In the genomic region with DNA sequence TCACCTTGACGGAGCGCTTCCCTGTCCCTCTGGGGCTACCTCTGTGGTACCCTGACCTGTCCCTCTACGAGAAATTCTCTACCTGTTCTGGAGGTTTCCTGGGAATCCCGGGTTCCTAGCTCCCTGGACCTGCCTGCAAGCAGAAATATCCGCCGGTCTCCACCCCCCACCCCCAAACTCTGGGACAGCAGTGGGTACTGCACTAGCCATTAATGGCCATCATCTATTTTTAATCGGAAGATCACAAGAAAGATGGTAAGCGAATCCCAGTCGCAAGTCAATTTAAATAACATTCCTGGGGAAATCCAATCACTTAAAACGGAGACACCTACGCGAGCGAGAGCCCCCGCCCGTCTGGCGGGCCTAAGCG, we compare ENCODE assay signal across 9 cellular contexts. TPM values are rescaled to one million over a fixed set of nuclear protein-coding genes. Genes with fewer than 3 reads are reported as not detected.
DNase-seq lines count a peak whose midpoint lies in the region; ATAC-seq, FAIRE-seq and TF ChIP-seq lines count a peak whose summit lies in the region.
"Had no signal": no experiment of that assay in that cellular context is flagged by ENCODE, and none has a peak within 500 bp of the region (broad histone marks: within the 10 kb centered on the region; RNA-seq: fewer than 3 reads in every experiment).

No MANE protein-coding gene starts in this region.

- no peaks in the 10 kb centered on the region for H3K9me3 ChIP-seq in CD4-positive, CD25-positive, alpha-beta regulatory T cell (ENCODE audit: control insufficient read depth in 2 of 2, low read length in 2 of 2)
- H3K9me3 ChIP-seq in MM.1S (replicated peaks; ENCODE audit: insufficient read depth, low read length) (no peaks in the 10 kb centered on the region), H1 (ENCODE audit: insufficient read depth in 2 of 2, low read depth in 1 of 2, low read length in 1 of 2) (no peaks in the 10 kb centered on the region), mucosa of descending colon (no peaks in the 10 kb centered on the region)

- FAIRE-seq in H1 (lab: Jason Lieb, UNC): no peak

- H4K20me1 ChIP-seq in MM.1S (ENCODE audit: insufficient read depth, low read length) (no peaks in the 10 kb centered on the region), H1 (replicated peaks in 1 of 2; ENCODE audit: control insufficient read depth in 1 of 2, insufficient read depth in 2 of 2, low read length in 2 of 2) (no peaks in the 10 kb centered on the region)

- no peak for DNase-seq in CD4-positive, CD25-positive, alpha-beta regulatory T cell
- DNase-seq in MM.1S: no peak
- peak in 1 of 2 experiments; percentile 55 for DNase-seq in H1 (ENCODE audit: low read depth in 1 of 2, low spot score in 2 of 2)
- DNase-seq in occipital lobe (lab: John Stamatoyannopoulos, UW): peak; percentile 42
- no peak for DNase-seq in mucosa of descending colon
- no peak for DNase-seq in GF-D8 (lab: John Stamatoyannopoulos, UW)
- DNase-seq in NCI-H345 treated with DMSO at 0.1 percent for 48 hours (lab: John Stamatoyannopoulos, UW; ENCODE audit: unreplicated experiment): no peak

- TF ChIP-seq RAD21 in H1 (IDR thresholded peaks at IDR 0.05 in 1 of 2, conservative IDR thresholded peaks at IDR 0.05 in 1 of 2; ENCODE audit: low read depth in 2 of 2, low read length in 2 of 2): no peak

- H4K91ac ChIP-seq in H1 (replicated peaks; ENCODE audit: insufficient read length, low read length): no peak overlapping the region

- H3K79me2 ChIP-seq in MM.1S (ENCODE audit: low read length) (no peaks in the 10 kb centered on the region), H1 (ENCODE audit: control insufficient read depth in 1 of 2, insufficient read depth in 2 of 2, low read length in 2 of 2) (no peaks in the 10 kb centered on the region)

- peak overlapping the region; percentile 61 to 82 (median 73) for H3K4me3 Mint-ChIP-seq in CD4-positive, CD25-positive, alpha-beta regulatory T cell

- H2BK5ac ChIP-seq in H1 (ENCODE audit: low read depth, low read length): no peak overlapping the region

- POLR2A ChIA-PET in H1 (lab: Charles Lee; ENCODE audit: partially characterized antibody): interaction anchor here (1.1 to 3.4 kb wide), 5 partner anchors 10 to 225 kb away, joined by 3 to 13 read pairs (median 5); a partner anchor contains a TSS

- no peak overlapping the region for H2BK15ac ChIP-seq in H1 (ENCODE audit: low read length)

- WGBS in H1 (ENCODE audit: extremely low coverage in 1 of 2, insufficient coverage in 1 of 2, insufficient read length in 1 of 2, insufficient replicate concordance in 2 of 2, low coverage in 1 of 2, low lambda C conversion rate in 2 of 2, missing lambda C conversion rate in 1 of 2), 2 experiments: 4% methylated on average over 16 of the region's 17 CpGs; no CpG with 5 or more reads in 1 of the 2 experiments

- H3K27me3 Mint-ChIP-seq in CD4-positive, CD25-positive, alpha-beta regulatory T cell: peaks cover 75% of the 10 kb centered on the region

- CTCF ChIA-PET in H1 (lab: Charles Lee; ENCODE audit: partially characterized antibody): interaction anchor here (0.6 to 2.7 kb wide), 11 partner anchors 10 to 237 kb away, joined by 3 to 6 read pairs (median 3); no protein-coding TSS in a partner anchor

- peaks cover 0 to 2% (median 0%) of the 10 kb centered on the region in 7 donors for H3K9me3 Mint-ChIP-seq in CD4-positive, CD25-positive, alpha-beta regulatory T cell

- peak overlapping the region in 1 of 3 donors; percentile 56 for H3K27ac Mint-ChIP-seq in CD4-positive, CD25-positive, alpha-beta regulatory T cell

- no peak overlapping the region for H2BK20ac ChIP-seq in H1 (ENCODE audit: low read length)

- no peak overlapping the region for H3K18ac ChIP-seq in H1 (ENCODE audit: extremely low read depth, low read length)

- H2AK5ac ChIP-seq in H1 (ENCODE audit: low read depth, low read length): no peak overlapping the region

- H3K23me2 ChIP-seq in H1 (ENCODE audit: low read depth, low read length): peaks cover 18% of the 10 kb centered on the region

- H4K8ac ChIP-seq in H1 (ENCODE audit: extremely low read depth, insufficient read depth, low read length): no peak overlapping the region

- H3K9ac ChIP-seq in MM.1S (ENCODE audit: low read length) (peak overlapping the region; percentile 30; the same call in 1 of the 2 replicates), H1 (replicated peaks in 1 of 4; ENCODE audit: extremely low read depth in 1 of 4, low read depth in 3 of 4, low read length in 3 of 4) (no peak overlapping the region)

- no peaks in the 10 kb centered on the region for H3K36me3 ChIP-seq in CD4-positive, CD25-positive, alpha-beta regulatory T cell (ENCODE audit: control insufficient read depth, insufficient read depth, low read length)
- H3K36me3 ChIP-seq in MM.1S (replicated peaks; ENCODE audit: insufficient read depth, low read length) (no peaks in the 10 kb centered on the region), H1 (ENCODE audit: control insufficient read depth in 2 of 4, insufficient read depth in 4 of 4, low read length in 3 of 4) (peaks cover 0 to 2% (median 0%) of the 10 kb centered on the region in 4 experiments; a peak in 1 of 8 replicates), mucosa of descending colon (ENCODE audit: low read depth) (no peaks in the 10 kb centered on the region)

- no peak overlapping the region for H3K23ac ChIP-seq in H1 (ENCODE audit: insufficient read length)

- H2AFZ ChIP-seq in MM.1S (ENCODE audit: low read length): peak overlapping the region; percentile 45
- 0 out of 2 replicates have a peak overlapping the region, but pooled peaks have one; percentile 4 for H2AFZ ChIP-seq in H1 (ENCODE audit: low read length)

- no peak overlapping the region for H3K14ac ChIP-seq in H1 (ENCODE audit: insufficient read length)

- H2BK120ac ChIP-seq in H1 (replicated peaks; ENCODE audit: low read depth, low read length): no peak overlapping the region

- TF ChIP-seq CTCF in MM.1S (IDR thresholded peaks at IDR 0.05; ENCODE audit: low read length) (no peak), H1 (IDR thresholded peaks at IDR 0.05; ENCODE audit: control extremely low read depth in 1 of 3, insufficient read depth in 1 of 3, low read depth in 1 of 3, low read length in 3 of 3) (no peak), mucosa of descending colon (IDR thresholded peaks at IDR 0.05) (no peak)

- no peak for TF ChIP-seq POLR2A in H1 (IDR thresholded peaks at IDR 0.05; ENCODE audit: control extremely low read depth in 1 of 2, low read depth in 2 of 2, low read length in 2 of 2)

- intact Hi-C loops in mucosa of descending colon (cut with DNase I, micrococcal nuclease): no loop called here

- H2BK12ac ChIP-seq in H1 (ENCODE audit: low read depth, low read length): no peak overlapping the region

- no peaks in the 10 kb centered on the region for H3K9me2 ChIP-seq in MM.1S (replicated peaks; ENCODE audit: insufficient read depth, low read length)

- no peaks in the 10 kb centered on the region for H3K36me3 Mint-ChIP-seq in CD4-positive, CD25-positive, alpha-beta regulatory T cell

- H3K4ac ChIP-seq in H1 (replicated peaks; ENCODE audit: insufficient read length, low read depth, low read length): no peak overlapping the region

- H3K27ac ChIP-seq in CD4-positive, CD25-positive, alpha-beta regulatory T cell (ENCODE audit: insufficient read depth, low read length, poor library complexity, severe bottlenecking): no peak overlapping the region
- H3K27ac ChIP-seq in MM.1S (ENCODE audit: low read length): no peak overlapping the region
- no peak overlapping the region for H3K27ac ChIP-seq in H1 (ENCODE audit: low read depth, low read length)
- H3K27ac ChIP-seq: epithelial cell of prostate had no signal

- ATAC-seq in CD4-positive, CD25-positive, alpha-beta regulatory T cell (ENCODE audit: low read depth in 2 of 2): no peak
- ATAC-seq in mucosa of descending colon (no peak), GM21717 (IDR thresholded peaks at IDR 0.05; ENCODE audit: unreplicated experiment) (no peak)

- no peak for TF ChIP-seq EP300 in H1 (IDR thresholded peaks at IDR 0.05; ENCODE audit: borderline replicate concordance in 1 of 2, low read depth in 2 of 2, low read length in 2 of 2)

- no peaks in the 10 kb centered on the region for H3K79me1 ChIP-seq in H1 (ENCODE audit: low read depth, low read length)

- peak overlapping the region; percentile 26 for H3K4me3 ChIP-seq in CD4-positive, CD25-positive, alpha-beta regulatory T cell (ENCODE audit: low read depth, low read length)
- peak overlapping the region; percentile 59 for H3K4me3 ChIP-seq in MM.1S (ENCODE audit: low read length)
- H3K4me3 ChIP-seq in H1 (ENCODE audit: extremely low read depth in 1 of 4, insufficient read depth in 2 of 4, low read depth in 3 of 4, low read length in 4 of 4): peak overlapping the region; percentile 46 to 66 (median 55)
- H3K4me3 ChIP-seq in mucosa of descending colon: no peak overlapping the region

- peaks cover 41% of the 10 kb centered on the region for H3K27me3 ChIP-seq in CD4-positive, CD25-positive, alpha-beta regulatory T cell (ENCODE audit: control insufficient read depth, insufficient read depth, low read length)
- H3K27me3 ChIP-seq in MM.1S (replicated peaks; ENCODE audit: insufficient read depth, low read length) (0 out of 2 replicates have a peak, but pooled peaks cover 4% of the 10 kb centered on the region), H1 (replicated peaks in 1 of 4; ENCODE audit: control insufficient read depth in 3 of 4, extremely low read depth in 1 of 4, insufficient read depth in 3 of 4, low read length in 3 of 4) (peaks cover 18 to 44% (median 34%) of the 10 kb centered on the region in 4 experiments)

- H3K4me1 ChIP-seq in CD4-positive, CD25-positive, alpha-beta regulatory T cell (ENCODE audit: control insufficient read depth, insufficient read depth, low read length, poor library complexity, severe bottlenecking): peaks cover 26% of the 10 kb centered on the region
- H3K4me1 ChIP-seq in MM.1S (ENCODE audit: low read length) (peaks cover 4% of the 10 kb centered on the region; the same call in 1 of the 2 replicates), H1 (replicated peaks in 1 of 4; ENCODE audit: control insufficient read depth in 3 of 4, insufficient read depth in 4 of 4, low read length in 3 of 4) (peaks cover 3 to 14% (median 6%) of the 10 kb centered on the region in 4 experiments), mucosa of descending colon (ENCODE audit: low read depth) (peaks cover 14% of the 10 kb centered on the region)

- no peak overlapping the region for H3K56ac ChIP-seq in H1 (replicated peaks; ENCODE audit: insufficient read length, low read depth, low read length)

- H3K4me2 ChIP-seq in MM.1S (ENCODE audit: low read depth, low read length) (peak overlapping the region; percentile 81), H1 (ENCODE audit: insufficient read depth in 1 of 2, low read depth in 2 of 2, low read length in 2 of 2) (peak overlapping the region; percentile 92 to 97)

- no peak overlapping the region for H4K5ac ChIP-seq in H1 (ENCODE audit: insufficient read length, low read depth, low read length)

- H3K4me1 Mint-ChIP-seq in CD4-positive, CD25-positive, alpha-beta regulatory T cell: peaks cover 6 to 29% (median 15%) of the 10 kb centered on the region in 4 donors

- H3F3A ChIP-seq in MM.1S (ENCODE audit: insufficient read depth, low read length): no peaks in the 10 kb centered on the region; the same call in 1 of the 2 replicates

RNA-seq across cellular contexts. Expression of a gene that starts 0.4 kb away (rescaled TPM):
- 0.15 TPM for total RNA-seq in CD4-positive, CD25-positive, alpha-beta regulatory T cell
- polyA plus RNA-seq in CD4-positive, CD25-positive, alpha-beta regulatory T cell: not detected
- total RNA-seq in H1 (2021; fragmentation: NEBNext Ultra II Directional; extraction: Animal tissue kit (Norgen Biotek cat#: 25700)): 1.1 TPM in 2 replicates
- 0.46 and 0.57 TPM in 2 replicates for polyA plus RNA-seq in H1 (2011; rRNA removed)
- polyA plus RNA-seq in H1 (2011; cell fraction: cytosol; rRNA removed): 0.54 TPM
- 0.94 TPM for polyA plus RNA-seq in H1 (2011; cell fraction: nucleus; rRNA removed)
- 0.52 to 0.72 TPM (median 0.66 TPM) in 4 replicates for polyA plus RNA-seq in H1 (2012, experiment 1 of 2)
- polyA plus RNA-seq in H1 (2012, experiment 2 of 2): 0.16 TPM
- 0.43 TPM for polyA plus RNA-seq in H1 (2013, experiment 1 of 2)
- polyA plus RNA-seq in H1 (2013, experiment 2 of 2): 0.50 TPM
- 0.29 and 0.32 TPM in 2 replicates for polyA minus RNA-seq in H1 (2011; rRNA and poly(A)+ RNA removed)
- 0.73 TPM for polyA minus RNA-seq in H1 (2011; cell fraction: cytosol; rRNA and poly(A)+ RNA removed)
- polyA minus RNA-seq in H1 (2011; cell fraction: nucleus; rRNA and poly(A)+ RNA removed): 1.7 TPM
- total RNA-seq in occipital lobe: 15.0 TPM
- 10 to 100 TPM in 1 of 3 donors, 1 to 10 TPM in 1, under 1 TPM in 1; 0.38 to 20.0 (median 1.5) TPM for total RNA-seq in mucosa of descending colon
